ENCODE assay signal across 25 cellular contexts in the genomic region with DNA sequence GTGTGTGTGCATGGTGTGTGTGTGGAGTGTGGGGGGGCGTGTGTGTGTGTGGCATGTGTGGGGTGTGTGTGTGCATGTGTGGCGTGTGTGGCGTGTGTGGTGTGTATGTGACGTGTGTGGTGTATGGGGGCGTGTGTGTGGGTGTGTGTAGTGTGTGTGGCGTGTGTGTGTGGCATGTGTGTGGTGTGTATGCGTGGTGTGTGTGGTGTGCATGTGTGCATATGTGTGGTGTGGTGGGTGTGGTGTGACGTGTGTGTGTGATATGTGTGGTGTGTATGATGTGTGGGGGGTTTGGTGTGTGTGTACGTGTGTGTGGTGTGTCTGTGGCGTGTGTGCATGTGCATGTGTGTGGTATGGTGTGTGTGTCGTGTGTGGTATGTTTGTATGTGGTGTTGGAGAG. TPM values are rescaled to one million over a fixed set of nuclear protein-coding genes. Genes with fewer than 3 reads are reported as not detected.
DNase-seq lines count a peak whose midpoint lies in the region; ATAC-seq, FAIRE-seq and TF ChIP-seq lines count a peak whose summit lies in the region.
"Had no signal": no experiment of that assay in that cellular context is flagged by ENCODE, and none has a peak within 500 bp of the region (broad histone marks: within the 10 kb centered on the region; RNA-seq: fewer than 3 reads in every experiment).

No MANE protein-coding gene starts in this region.

- H3K27me3 ChIP-seq in K562 (ENCODE audit: control insufficient read depth in 2 of 2, insufficient read depth in 2 of 2, low read length in 2 of 2) (peaks cover 5 to 35% of the 10 kb centered on the region in 2 experiments; a peak in 4 of 5 replicates), mesendoderm (ENCODE audit: insufficient read depth, low read length, poor library complexity) (no peaks in the 10 kb centered on the region), aorta (ENCODE audit: control insufficient read depth in 1 of 2, insufficient read depth in 2 of 2, low read length in 1 of 2) (no peaks in the 10 kb centered on the region), prostate gland (replicated peaks; ENCODE audit: insufficient read depth) (no peaks in the 10 kb centered on the region)

- H4K5ac ChIP-seq in mesendoderm (ENCODE audit: low read length), result no peak overlapping the region

- FAIRE-seq in K562 (lab: Jason Lieb, UNC), result no peak
- FAIRE-seq: GM19239, H54 had no signal

- 0% methylated on average over 11 of the region's 11 CpGs for WGBS in K562 (ENCODE audit: insufficient coverage, low coverage, missing lambda C conversion rate)
- 100% methylated on average over 9 of the region's 11 CpGs for WGBS in mesendoderm (ENCODE audit: extremely low coverage, insufficient coverage, low lambda C conversion rate)
- WGBS in aorta, 2 donors, result 91 to 94% methylated on average over 11 of the region's 11 CpGs
- WGBS in prostate gland, result 66% methylated on average over 11 of the region's 11 CpGs

- no peak overlapping the region for H4K8ac ChIP-seq in mesendoderm (ENCODE audit: low read depth, low read length)

- H3K36me3 ChIP-seq in HEK293 (ENCODE audit: control insufficient read depth in 2 of 2, insufficient read depth in 1 of 2, low read length in 2 of 2) (no peaks in the 10 kb centered on the region), K562 (ENCODE audit: control insufficient read depth, insufficient read depth, low read length) (no peaks in the 10 kb centered on the region), mesendoderm (ENCODE audit: control insufficient read depth, insufficient read depth, low read length) (no peaks in the 10 kb centered on the region), aorta (ENCODE audit: control insufficient read depth in 1 of 2, insufficient read depth in 2 of 2, low read length in 1 of 2) (no peaks in the 10 kb centered on the region), prostate gland (no peaks in the 10 kb centered on the region)

- no peaks in the 10 kb centered on the region for H3K79me1 ChIP-seq in mesendoderm (ENCODE audit: low read length)

- H3K23ac ChIP-seq in mesendoderm (ENCODE audit: low read length), result no peak overlapping the region

- no peak overlapping the region for H3K4me2 ChIP-seq in K562 (ENCODE audit: insufficient read depth, low read length)
- H3K4me2 ChIP-seq in mesendoderm (ENCODE audit: low read length), result no peak overlapping the region
- H3K4me2 ChIP-seq: PC-9 had no signal

- H3K4me3 ChIP-seq in HEK293 (ENCODE audit: low read depth, low read length), result no peak overlapping the region
- H3K4me3 ChIP-seq in K562, result no peak overlapping the region
- H3K4me3 ChIP-seq in mesendoderm (ENCODE audit: low read length), result no peak overlapping the region
- H3K4me3 ChIP-seq in aorta (ENCODE audit: low read length in 2 of 2), result no peak overlapping the region
- no peak overlapping the region for H3K4me3 ChIP-seq in prostate gland
- H3K4me3 ChIP-seq: PC-9 had no signal

- H3K9me3 ChIP-seq in HEK293 (ENCODE audit: control insufficient read depth, insufficient read depth, low read depth, low read length) (no peaks in the 10 kb centered on the region), K562 (replicated peaks; ENCODE audit: control insufficient read depth, insufficient read depth, low read depth, low read length) (no peaks in the 10 kb centered on the region), aorta (ENCODE audit: control insufficient read depth, low read length) (no peaks in the 10 kb centered on the region), prostate gland (no peaks in the 10 kb centered on the region)

- ATAC-seq in K562 (no peak), aorta (ENCODE audit: low FRiP score) (peak; percentile 31), GM21576 (IDR thresholded peaks at IDR 0.05; ENCODE audit: unreplicated experiment) (no peak)
- ATAC-seq: CD8-positive, alpha-beta T cell had no signal

- CTCF ChIA-PET in HEK293 (lab: Yijun Ruan, JAX), result no interaction called here
- CTCF ChIA-PET in K562 (lab: Yijun Ruan, JAX; ENCODE audit: low intra/inter-chr PET ratio), result no interaction called here

- no peak overlapping the region for H2BK120ac ChIP-seq in mesendoderm (ENCODE audit: low read depth, low read length)

- no peak overlapping the region for H3K18ac ChIP-seq in mesendoderm (ENCODE audit: low read length)

- TF ChIP-seq RAD21 in K562 (CRISPR knock-in tag; conservative IDR thresholded peaks at IDR 0.05 in 1 of 2, IDR thresholded peaks at IDR 0.05 in 1 of 2), result no peak

- no peak overlapping the region for H3K56ac ChIP-seq in mesendoderm (ENCODE audit: low read length)

- TF ChIP-seq CTCF in HEK293 (tag by site-specific recombination; IDR thresholded peaks at IDR 0.05) (no peak), K562 (IDR thresholded peaks at IDR 0.05 in 2 of 3, conservative IDR thresholded peaks at IDR 0.05 in 1 of 3; ENCODE audit: insufficient read depth in 2 of 3, low read depth in 1 of 3, low read length in 3 of 3) (no peak), prostate gland (IDR thresholded peaks at IDR 0.05) (no peak)

- H2BK15ac ChIP-seq in mesendoderm (replicated peaks; ENCODE audit: low read depth), result no peak overlapping the region

- DNase-seq in K562 (ENCODE audit: extremely low read depth in 1 of 4, low spot score in 3 of 4) (no peak), mesendoderm (no peak), aorta (no peak), amniotic stem cell (lab: John Stamatoyannopoulos, UW) (no peak), prostate gland (ENCODE audit: low spot score) (no peak)
- DNase-seq: C1 segment of cervical spinal cord; Calu3; CD8-positive, alpha-beta T cell; DMS153; DND-41; NCI-H1048; NCI-H1417 treated with DMSO at 0.1 percent for 48 hours; NCI-H1694 treated with DMSO at 0.1 percent for 48 hours; NCI-H2081; NCI-H2227 treated with DMSO at 0.1 percent for 48 hours; NCI-H526 treated with DMSO at 0.1 percent for 48 hours; PC-9; RPMI8226; SHP77 had no signal

- H3K9ac ChIP-seq in K562 (ENCODE audit: insufficient read depth in 1 of 2, low read depth in 2 of 2, low read length in 2 of 2) (no peak overlapping the region), mesendoderm (ENCODE audit: low read length) (no peak overlapping the region)

- no peak overlapping the region for H3K4ac ChIP-seq in mesendoderm (ENCODE audit: low read depth, low read length)

- no TSS peak for BruUV-seq in K562 (replicated peaks; lab: Mats Ljungman, UMichigan)

- TF ChIP-seq POLR2A in K562 (conservative IDR thresholded peaks at IDR 0.05) (no peak), prostate gland (IDR thresholded peaks at IDR 0.05) (no peak)

- intact Hi-C loops in K562 (cut with micrococcal nuclease) (no loop called here), aorta (cut with DNase I) (no loop called here), prostate gland (cut with DNase I) (no loop called here)

- peak overlapping the region; percentile 19 for H2BK5ac ChIP-seq in mesendoderm (ENCODE audit: low read length)

- POLR2A ChIA-PET in HEK293 (lab: Yijun Ruan, JAX), result no interaction called here
- POLR2A ChIA-PET in K562 (lab: Yijun Ruan, JAX), result no interaction called here

- H2AK5ac ChIP-seq in mesendoderm (ENCODE audit: low read length), result peak overlapping the region; percentile 60

- in situ Hi-C loops in K562 (cut with MboI), result no loop called here

- no peak for TF ChIP-seq EP300 in K562 (IDR thresholded peaks at IDR 0.05; ENCODE audit: low read length)

- no peak overlapping the region for H3K27ac ChIP-seq in HEK293 (ENCODE audit: extremely low read depth, low read depth, low read length)
- no peak overlapping the region for H3K27ac ChIP-seq in K562 (ENCODE audit: extremely low read depth, low read depth, low read length)
- H3K27ac ChIP-seq in mesendoderm (ENCODE audit: low read depth, low read length), result no peak overlapping the region
- no peak overlapping the region for H3K27ac ChIP-seq in aorta (ENCODE audit: low read depth in 1 of 2, low read length in 2 of 2)
- no peak overlapping the region for H3K27ac ChIP-seq in prostate gland
- H3K27ac ChIP-seq: PC-9 had no signal

- H4K20me1 ChIP-seq in K562 (replicated peaks; ENCODE audit: control insufficient read depth, insufficient read depth, low read length), result no peaks in the 10 kb centered on the region; the same call in 1 of the 2 replicates

- no peak overlapping the region for H2AFZ ChIP-seq in K562 (ENCODE audit: low read depth, low read length)
- H2AFZ ChIP-seq: PC-9 had no signal

- H3K79me2 ChIP-seq in K562 (ENCODE audit: control insufficient read depth, insufficient read depth, low read length), result no peaks in the 10 kb centered on the region
- H3K79me2 ChIP-seq in mesendoderm (ENCODE audit: control insufficient read depth, insufficient read depth, low read length), result no peaks in the 10 kb centered on the region

- H3K9me1 ChIP-seq in K562 (ENCODE audit: control insufficient read depth, insufficient read depth, low read length), result no peaks in the 10 kb centered on the region

- H3K4me1 ChIP-seq in HEK293 (ENCODE audit: control insufficient read depth, insufficient read depth, low read length) (no peaks in the 10 kb centered on the region), K562 (replicated peaks in 1 of 2; ENCODE audit: control insufficient read depth in 2 of 2, insufficient read depth in 2 of 2, low read length in 2 of 2) (no peaks in the 10 kb centered on the region), mesendoderm (ENCODE audit: control insufficient read depth, low read depth, low read length) (peaks cover 2% of the 10 kb centered on the region), aorta (ENCODE audit: control insufficient read depth in 1 of 2, insufficient read depth in 2 of 2, low read length in 2 of 2) (no peaks in the 10 kb centered on the region), prostate gland (replicated peaks) (no peaks in the 10 kb centered on the region)

RNA-seq across cellular contexts. Expression of a gene that starts 24.1 kb away (rescaled TPM):
- 3.0 and 7.0 TPM in 2 replicates for total RNA-seq in K562 (2011; cell fraction: chromatin; rRNA removed; ENCODE audit: low replicate concordance)
- 3.2 and 3.4 TPM in 2 replicates for total RNA-seq in K562 (2011; cell fraction: nucleolus; rRNA removed)
- total RNA-seq in K562 (2011; cell fraction: nucleoplasm; rRNA removed), result 3.7 and 4.0 TPM in 2 replicates
- total RNA-seq in K562 (2014; rRNA removed) (0.16 and 0.32 TPM in 2 replicates), K562 (2014; rRNA removed; fragmentation: Illumina TruSeq; extraction: Trizol) (0.11 and 0.29 TPM in 2 replicates), K562 (2015; rRNA removed; fragmentation: Illumina TruSeq; extraction: Trizol) (0.15 and 0.33 TPM in 2 replicates), K562 (2021) (0.20 and 0.29 TPM in 2 replicates), aorta (10 to 100 TPM; 41.9 to 55.4 TPM), prostate gland (1 to 10 TPM; 3.3 to 9.1 TPM)
- polyA plus RNA-seq in K562 (2011; rRNA removed) (0.30 and 1.4 TPM in 2 replicates), K562 (2014; fragmentation: Illumina TruSeq; extraction: Trizol) (0.33 and 0.67 TPM in 2 replicates), K562 (2014; fragmentation: Nextera tagmentation; extraction: Ambion mirVana) (under 1 TPM; 0.11 to 0.13 TPM), K562 (2014; rRNA removed) (0.12 and 0.36 TPM in 2 replicates), aorta (10 to 100 TPM in 1 of 2 donors, 1 to 10 TPM in 1; 9.1 to 11.6 TPM)
- 0.28 and 1.0 TPM in 2 replicates for polyA plus RNA-seq in K562 (2011; cell fraction: cytosol; rRNA removed)
- polyA plus RNA-seq in K562 (2011; cell fraction: nucleus; rRNA removed), result 0.41 and 1.3 TPM in 2 replicates
- 0.11 and 0.25 TPM in 2 replicates for polyA plus RNA-seq in K562 (2012)
- polyA minus RNA-seq in K562 (2011; rRNA and poly(A)+ RNA removed), result 0.42 and 2.6 TPM in 2 replicates
- 1.2 TPM in 1 of 2 replicates, not detected in the other for polyA minus RNA-seq in K562 (2011; cell fraction: cytosol; rRNA and poly(A)+ RNA removed)
- polyA minus RNA-seq in K562 (2011; cell fraction: nucleus; rRNA and poly(A)+ RNA removed), result 0.22 and 1.1 TPM in 2 replicates
- 1.6 TPM for polyA plus RNA-seq in mesendoderm (2013, experiment 1 of 2)
- 1.6 TPM for polyA plus RNA-seq in mesendoderm (2013, experiment 2 of 2)
- total RNA-seq: Calu3; CD8-positive, alpha-beta T cell; NCI-H460; PC-9; SK-MEL-5 had no signal

Comparison
In these comparisons a context has a peak if more than half of its experiments do, and no peak if none do; other contexts are left out.
1. RNA of a gene that starts 24.1 kb away (total RNA-seq): 41.9 to 55.4 TPM in aorta; 3.3 to 9.1 TPM in prostate gland and 0.11 to 7.0 TPM in K562; every median in the first group is over 4 times any median in the second.